In genomic region chr10:22317771-22318565, GRCh38 we compare ENCODE assay signal across 10 cellular contexts. TPM values are rescaled to one million over a fixed set of nuclear protein-coding genes. Genes with fewer than 3 reads are reported as not detected.
DNase-seq lines count a peak whose midpoint lies in the region; ATAC-seq and TF ChIP-seq lines count a peak whose summit lies in the region.
"Had no signal": no experiment of that assay in that cellular context is flagged by ENCODE, and none has a peak within 500 bp of the region (broad histone marks: within the 10 kb centered on the region; RNA-seq: fewer than 3 reads in every experiment).

No MANE protein-coding gene starts in this region.

- H4K20me1 ChIP-seq in KMS-11 (ENCODE audit: insufficient read depth), result no peaks in the 10 kb centered on the region
- H4K20me1 ChIP-seq in neural cell (ENCODE audit: insufficient read depth), result no peaks in the 10 kb centered on the region

- no TSS peak for BruUV-seq in Caco-2 (replicated peaks; lab: Mats Ljungman, UMichigan)

- H3K4me1 Mint-ChIP-seq in Caco-2 (ENCODE audit: low read depth, unreplicated experiment) (peaks cover 6% of the 10 kb centered on the region), brain (peaks cover 58% of the 10 kb centered on the region)

- peak overlapping the region; percentile 90 for H3K4me2 ChIP-seq in KMS-11
- peak overlapping the region; percentile 77 for H3K4me2 ChIP-seq in neural cell (ENCODE audit: low read length)

- H3K4me3 ChIP-seq in Caco-2 (ENCODE audit: low read depth, low read length) (no peak overlapping the region), KMS-11 (IDR thresholded peaks at IDR 0.05; ENCODE audit: insufficient read depth, low read depth, low read length) (no peak overlapping the region), neural cell (ENCODE audit: low read length) (peak overlapping the region; percentile 83)

- no peak for TF ChIP-seq EP300 in neural cell (conservative IDR thresholded peaks at IDR 0.05; ENCODE audit: poor library complexity, severe bottlenecking)

- H3K27ac Mint-ChIP-seq in Caco-2 (ENCODE audit: unreplicated experiment), result peak overlapping the region; percentile 95
- H3K27ac Mint-ChIP-seq in brain, result peak overlapping the region in 2 of 5 experiments; percentile 28 to 93

- TF ChIP-seq CTCF in Caco-2 (IDR thresholded peaks at IDR 0.05; ENCODE audit: insufficient read depth in 1 of 2, low read depth in 1 of 2, low read length in 1 of 2, severe bottlenecking in 1 of 2, unreplicated experiment in 1 of 2), result no peak
- TF ChIP-seq CTCF in KMS-11 (conservative IDR thresholded peaks at IDR 0.05; ENCODE audit: low read depth, low read length), result no peak
- no peak for TF ChIP-seq CTCF in brain (conservative IDR thresholded peaks at IDR 0.05)
- no peak for TF ChIP-seq CTCF in neural cell (IDR thresholded peaks at IDR 0.05; ENCODE audit: poor library complexity, severe bottlenecking)

- POLR2A ChIA-PET in Caco-2 (lab: Charles Lee), result no interaction called here

- ATAC-seq in HG03432 (IDR thresholded peaks at IDR 0.05; ENCODE audit: unreplicated experiment), result no peak

- CTCF ChIA-PET in Caco-2 (lab: Charles Lee), result interaction anchor here (0.6 kb wide), 1 partner anchor 129 kb away, joined by 3 read pairs; no protein-coding TSS in a partner anchor

- H2AFZ ChIP-seq in KMS-11 (ENCODE audit: low read depth) (no peak overlapping the region), neural cell (ENCODE audit: low read depth, low read length) (no peak overlapping the region)

- H3K27ac ChIP-seq in KMS-11, result peak overlapping the region; percentile 97
- no peak overlapping the region for H3K27ac ChIP-seq in neural cell (ENCODE audit: low read length)

- peak overlapping the region; percentile 95 for H3K9ac ChIP-seq in KMS-11
- H3K9ac ChIP-seq in neural cell (ENCODE audit: low read length), result no peak overlapping the region

- H3K9me3 Mint-ChIP-seq in Caco-2 (ENCODE audit: unreplicated experiment) (no peaks in the 10 kb centered on the region), brain (peaks cover 0 to 13% (median 0%) of the 10 kb centered on the region in 5 experiments)

- H3K27me3 Mint-ChIP-seq in Caco-2 (ENCODE audit: insufficient read depth, unreplicated experiment) (peaks cover 2% of the 10 kb centered on the region), brain (peaks cover 74% of the 10 kb centered on the region)

- H3K9me2 ChIP-seq in neural cell (ENCODE audit: insufficient read depth, low read length), result no peaks in the 10 kb centered on the region

- H3K27me3 ChIP-seq in Caco-2 (replicated peaks; ENCODE audit: control insufficient read depth, insufficient read depth, low read length) (no peaks in the 10 kb centered on the region), KMS-11 (ENCODE audit: insufficient read depth, low read depth) (peaks cover 11% of the 10 kb centered on the region), neural cell (ENCODE audit: insufficient read depth, low read depth, low read length) (peaks cover 54% of the 10 kb centered on the region)

- DNase-seq in Caco-2 (no peak), NCI-H2081 (lab: John Stamatoyannopoulos, UW) (no peak), AG08396 (ENCODE audit: low spot score) (no peak), NCI-H1694 (lab: John Stamatoyannopoulos, UW) (no peak)

- peaks cover 16% of the 10 kb centered on the region for H3K4me1 ChIP-seq in Caco-2
- peaks cover 41% of the 10 kb centered on the region for H3K4me1 ChIP-seq in KMS-11 (ENCODE audit: low read depth, poor library complexity, severe bottlenecking)

- H3K79me2 ChIP-seq in KMS-11 (ENCODE audit: insufficient read depth, low read depth), result peaks cover 81% of the 10 kb centered on the region
- H3K79me2 ChIP-seq in neural cell (replicated peaks; ENCODE audit: insufficient read depth, low read length), result peaks cover 41% of the 10 kb centered on the region

- no peaks in the 10 kb centered on the region for H3K9me3 ChIP-seq in Caco-2
- H3K9me3 ChIP-seq in neural cell (ENCODE audit: low read length), result no peaks in the 10 kb centered on the region
- H3K9me3 ChIP-seq: neutrophil had no signal

- TF ChIP-seq RAD21 in neural cell (conservative IDR thresholded peaks at IDR 0.05), result no peak

- H3K36me3 Mint-ChIP-seq in Caco-2 (ENCODE audit: insufficient read depth, unreplicated experiment) (peaks cover 30% of the 10 kb centered on the region), brain (peaks cover 5% of the 10 kb centered on the region)

- peak overlapping the region; percentile 94 for H3K4me3 Mint-ChIP-seq in Caco-2 (ENCODE audit: unreplicated experiment)
- peak overlapping the region; percentile 92 to 98 (median 94) for H3K4me3 Mint-ChIP-seq in brain

- intact Hi-C loops in Caco-2 (cut with micrococcal nuclease; ENCODE audit: unreplicated experiment), result loop anchor here (2.0 to 10.0 kb wide), 2 partner anchors 213 to 329 kb away; no protein-coding TSS in a partner anchor

- peaks cover 9% of the 10 kb centered on the region for H3F3A ChIP-seq in neural cell (ENCODE audit: insufficient read depth, low read length, poor library complexity, severe bottlenecking)

- no peaks in the 10 kb centered on the region for H3K36me3 ChIP-seq in Caco-2 (ENCODE audit: control insufficient read depth, insufficient read depth, low read length)
- peaks cover 5% of the 10 kb centered on the region; the same call in 1 of the 2 replicates for H3K36me3 ChIP-seq in KMS-11 (ENCODE audit: insufficient read depth)
- no peaks in the 10 kb centered on the region for H3K36me3 ChIP-seq in neural cell (ENCODE audit: insufficient read depth, low read length)
- H3K36me3 ChIP-seq: neutrophil had no signal

TF ChIP-seq in neural cell, 6 proteins besides CTCF, POLR2A, EP300 and RAD21:
- no peak for TF ChIP-seq EZH2 (IDR thresholded peaks at IDR 0.05; ENCODE audit: borderline replicate concordance, insufficient read depth, low read length, poor library complexity, severe bottlenecking)
- TF ChIP-seq POLR2AphosphoS5 (IDR thresholded peaks at IDR 0.05), result peak; percentile 12

RNA-seq across cellular contexts. Expression of gene COMMD3, which starts 1.8 kb away (rescaled TPM):
- 50.7 and 55.4 TPM in 2 replicates for total RNA-seq in Caco-2 (2022)
- polyA plus RNA-seq in brain (ENCODE audit: insufficient read depth, low read depth, low replicate concordance) (64.7 TPM), neural cell (234 and 272 TPM in 2 replicates)
- 49.2 and 53.7 TPM in 2 replicates for polyA minus RNA-seq in neural cell

RNA-seq across cellular contexts. Expression of gene BMI1, which starts 2.9 kb away (rescaled TPM):
- 118 and 121 TPM in 2 replicates for total RNA-seq in Caco-2 (2022)
- polyA plus RNA-seq in brain (ENCODE audit: insufficient read depth, low read depth, low replicate concordance) (32.5 TPM), neural cell (67.3 and 86.8 TPM in 2 replicates)
- polyA minus RNA-seq in neural cell, result 60.9 and 68.6 TPM in 2 replicates

RNA-seq across cellular contexts. Expression of gene SPAG6, which starts 27.3 kb away (rescaled TPM):
- total RNA-seq in Caco-2 (2022), result 0.79 and 0.81 TPM in 2 replicates
- 16.3 TPM for polyA plus RNA-seq in brain (ENCODE audit: insufficient read depth, low read depth, low replicate concordance)
- 0.36 TPM in 1 of 2 replicates, not detected in the other for polyA plus RNA-seq in neural cell
- polyA minus RNA-seq in neural cell, result 0.35 TPM in 1 of 2 replicates, not detected in the other
- total RNA-seq: LHCN-M2 had no signal

Comparison
In these comparisons a context has a peak if more than half of its experiments do, and no peak if none do; other contexts are left out.
1. RNA of gene SPAG6, which starts 27.3 kb away (polyA plus RNA-seq): 16.3 TPM in brain (single experiment); 0.36 TPM in neural cell; every median in the first group is over 10 times any median in the second.